In genomic region chr6:152356659-152357058, GRCh38 we compare ENCODE assay signal across 8 cellular contexts.
A peak's percentile ranks its signal among the peaks of the same experiment; 100 is the strongest.
DNase-seq lines count a peak whose midpoint lies in the region; ATAC-seq, FAIRE-seq and TF ChIP-seq lines count a peak whose summit lies in the region.

No MANE protein-coding gene starts in this region.

- no peak overlapping the region for H3K14ac ChIP-seq in neuronal stem cell (ENCODE audit: low read length)

- ATAC-seq in Right ventricle myocardium superior (ENCODE audit: poor library complexity) (peak; percentile 60), HG02610 (IDR thresholded peaks at IDR 0.05; ENCODE audit: unreplicated experiment) (peak; percentile 87), GM18873 (IDR thresholded peaks at IDR 0.05; ENCODE audit: low FRiP score, unreplicated experiment) (no peak)

- H3K9ac ChIP-seq in neuronal stem cell (ENCODE audit: low read depth, low read length, poor library complexity), result no peak overlapping the region

- no peak overlapping the region for H2BK5ac ChIP-seq in neuronal stem cell (ENCODE audit: low read length)

- no peak overlapping the region for H2BK15ac ChIP-seq in neuronal stem cell (ENCODE audit: low read length)

- H2BK12ac ChIP-seq in neuronal stem cell (ENCODE audit: low read length), result no peak overlapping the region

- H3K27ac ChIP-seq in neuronal stem cell (replicated peaks; ENCODE audit: low read length), result no peak overlapping the region

- H3K36me3 ChIP-seq in bronchial epithelial cell (ENCODE audit: control insufficient read depth, insufficient read depth, low read length) (no peaks in the 10 kb centered on the region), neuronal stem cell (replicated peaks in 1 of 2; ENCODE audit: control insufficient read depth in 2 of 2, insufficient read depth in 2 of 2, low read length in 2 of 2) (no peaks in the 10 kb centered on the region)

- H4K91ac ChIP-seq in neuronal stem cell (ENCODE audit: low read depth, low read length, poor library complexity), result no peak overlapping the region

- H3K9me3 ChIP-seq in neuronal stem cell (replicated peaks in 1 of 2; ENCODE audit: control insufficient read depth in 2 of 2, insufficient read depth in 1 of 2, low read depth in 1 of 2, low read length in 2 of 2), result no peaks in the 10 kb centered on the region

- WGBS in neuronal stem cell (ENCODE audit: extremely low coverage in 2 of 2, insufficient read length in 2 of 2, insufficient replicate concordance in 1 of 2), 2 donors, result no CpG with 5 or more reads among the region's 2 CpGs

- H3K4me1 ChIP-seq in neuronal stem cell (ENCODE audit: control insufficient read depth in 2 of 2, insufficient read depth in 1 of 2, low read depth in 1 of 2, low read length in 2 of 2), result peaks cover 0 to 13% of the 10 kb centered on the region in 2 donors

- H4K8ac ChIP-seq in neuronal stem cell (ENCODE audit: low read depth, low read length), result no peak overlapping the region

- no peaks in the 10 kb centered on the region for H3K27me3 ChIP-seq in bronchial epithelial cell (ENCODE audit: control insufficient read depth, insufficient read depth, low read length)
- H3K27me3 ChIP-seq in neuronal stem cell (ENCODE audit: control insufficient read depth in 3 of 3, insufficient read depth in 3 of 3, low read depth in 1 of 3, low read length in 3 of 3), result no peaks in the 10 kb centered on the region

- H2AK5ac ChIP-seq in neuronal stem cell (ENCODE audit: low read depth, low read length), result no peak overlapping the region

- intact Hi-C loops in Right ventricle myocardium superior (cut with DNase I) (no loop called here), cardiac septum (cut with DNase I) (no loop called here)

- H3K79me1 ChIP-seq in neuronal stem cell (ENCODE audit: low read depth, low read length), result no peaks in the 10 kb centered on the region

- H3K4me2 ChIP-seq in neuronal stem cell (ENCODE audit: insufficient read depth, low read length, poor library complexity, severe bottlenecking), result no peak overlapping the region

- peak overlapping the region; percentile 47 for H2AFZ ChIP-seq in neuronal stem cell (ENCODE audit: low read length)

- FAIRE-seq in bronchial epithelial cell (lab: Jason Lieb, UNC), result no peak

- no peak overlapping the region for H3K4me3 ChIP-seq in bronchial epithelial cell (ENCODE audit: low read depth, low read length)
- no peak overlapping the region for H3K4me3 ChIP-seq in neuronal stem cell (ENCODE audit: low read length in 2 of 2)

- DNase-seq in Right ventricle myocardium superior (no peak), cardiac septum (ENCODE audit: low spot score) (no peak), NCI-H226 (peak; percentile 64), bronchial epithelial cell (ENCODE audit: low read depth) (peak; percentile 64), neuronal stem cell (ENCODE audit: low spot score) (no peak), activated gamma-delta T cell (lab: John Stamatoyannopoulos, UW) (no peak)

- H3K23ac ChIP-seq in neuronal stem cell (ENCODE audit: low read depth, low read length, poor library complexity), result no peak overlapping the region

- H3K18ac ChIP-seq in neuronal stem cell (ENCODE audit: low read length), result no peak overlapping the region

- no peak overlapping the region for H2BK120ac ChIP-seq in neuronal stem cell (ENCODE audit: low read depth, low read length)

- TF ChIP-seq CTCF in bronchial epithelial cell (IDR thresholded peaks at IDR 0.05; ENCODE audit: insufficient read depth, low read length, severe bottlenecking), result peak; percentile 37

- no peak overlapping the region for H3K4ac ChIP-seq in neuronal stem cell (ENCODE audit: low read length)

Comparison
In these comparisons a context has a peak if more than half of its experiments do, and no peak if none do; other contexts are left out.
1. DNase-seq: peak in NCI-H226 (single experiment) and bronchial epithelial cell (single experiment); none in Right ventricle myocardium superior (single experiment), cardiac septum (single experiment), neuronal stem cell (single experiment) and activated gamma-delta T cell (single experiment).